ENCODE assay signal across 1 cellular context in the genomic region with DNA sequence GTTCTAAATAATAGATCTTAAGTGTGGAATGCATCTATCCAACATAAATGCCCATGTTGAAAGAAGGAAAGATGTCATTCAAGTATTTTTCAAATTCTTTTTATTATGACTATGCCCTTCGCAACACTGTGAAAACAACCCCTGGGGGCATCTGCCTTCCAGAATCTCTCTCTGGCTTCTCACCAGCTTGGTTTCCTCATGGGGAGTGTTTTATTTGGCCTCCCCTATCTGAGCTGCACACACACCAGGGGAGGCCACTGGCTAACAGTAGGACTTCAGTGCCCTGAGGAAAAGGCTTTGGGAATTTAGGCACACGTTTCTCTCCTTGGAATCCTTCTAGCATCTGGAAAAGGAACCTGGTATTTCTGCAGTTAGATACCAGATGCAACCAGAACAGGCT.
TF ChIP-seq lines count a peak whose summit lies in the region.

No MANE protein-coding gene starts in this region.

TF ChIP-seq in WTC11, 78 proteins besides CTCF, POLR2A, EP300 and RAD21 (continued from another document):
- no peak for TF ChIP-seq SOX15 (CRISPR knock-in tag; IDR thresholded peaks at IDR 0.05)
- no peak for TF ChIP-seq STAT6 (CRISPR knock-in tag; conservative IDR thresholded peaks at IDR 0.05; ENCODE audit: low read depth)
- no peak for TF ChIP-seq EMX1 (CRISPR knock-in tag; IDR thresholded peaks at IDR 0.05)
- TF ChIP-seq ZNF416 (CRISPR knock-in tag; IDR thresholded peaks at IDR 0.05) = no peak
- no peak for TF ChIP-seq NR3C1 (CRISPR knock-in tag; conservative IDR thresholded peaks at IDR 0.05; ENCODE audit: low read depth)
- no peak for TF ChIP-seq ZNF512 (CRISPR knock-in tag; IDR thresholded peaks at IDR 0.05; ENCODE audit: borderline replicate concordance)
